Comparison of ENCODE assay signal across 7 cellular contexts in genomic region chr11:36347384-36347906, GRCh38.
"Had no signal": no experiment of that assay in that cellular context is flagged by ENCODE, and none has a peak within 500 bp of the region (broad histone marks: within the 10 kb centered on the region; RNA-seq: fewer than 3 reads in every experiment).

No MANE protein-coding gene starts in this region.

- DNase-seq: activated CD4-positive, CD25-positive, alpha-beta regulatory T cell treated with anti-CD3 and anti-CD28 coated beads, Interleukin-2, amount 50 U/mL, for 72 hours; activated gamma-delta T cell treated with Interleukin-2 at 50 U/mL for 16 hours; activated T-cell treated with anti-CD3 and anti-CD28 coated beads for 4 hours; foreskin melanocyte; heart left ventricle; naive thymus-derived CD4-positive, alpha-beta T cell; trophoblast cell had no signal

- ATAC-seq: heart left ventricle; naive thymus-derived CD4-positive, alpha-beta T cell had no signal

- H3K27ac Mint-ChIP-seq: naive thymus-derived CD4-positive, alpha-beta T cell had no signal

- H3K36me3 Mint-ChIP-seq: naive thymus-derived CD4-positive, alpha-beta T cell had no signal

- H3K9me3 Mint-ChIP-seq: naive thymus-derived CD4-positive, alpha-beta T cell had no signal

- H3K4me3 Mint-ChIP-seq: naive thymus-derived CD4-positive, alpha-beta T cell had no signal
